Comparison of ENCODE assay signal across 8 cellular contexts in the genomic region with DNA sequence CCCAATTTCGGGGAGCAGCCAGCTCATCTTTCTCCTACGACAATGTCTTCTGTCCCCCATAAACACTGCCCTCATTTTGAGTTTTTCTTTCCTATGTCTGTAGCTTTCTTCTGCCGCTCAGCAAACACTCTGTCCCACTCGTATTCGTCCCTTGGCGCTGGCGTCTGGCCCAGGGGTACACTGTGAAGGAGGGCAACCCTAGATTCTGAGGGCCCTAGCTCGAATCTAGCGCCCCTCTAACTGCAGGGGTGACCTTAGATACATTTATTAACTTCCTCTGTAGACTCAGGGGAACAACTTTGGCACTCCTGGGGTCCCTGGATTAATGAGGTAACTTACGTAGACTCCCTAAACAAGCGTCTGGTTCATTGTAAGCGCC. TPM values are rescaled to one million over a fixed set of nuclear protein-coding genes. Genes with fewer than 3 reads are reported as not detected.
A peak's percentile ranks its signal among the peaks of the same experiment; 100 is the strongest.
DNase-seq lines count a peak whose midpoint lies in the region; ATAC-seq lines count a peak whose summit lies in the region.

No MANE protein-coding gene starts in this region.

- peak overlapping the region; percentile 95 for H3K4me3 Mint-ChIP-seq in activated CD8-positive, alpha-beta T cell treated with anti-CD3 and anti-CD28 coated beads, Interleukin-2, amount 10 ng/mL, durations not matched to agents 7 days and 5 days
- peak overlapping the region; percentile 98 to 99 for H3K4me3 Mint-ChIP-seq in stimulated activated naive B cell treated with anti-CD40 and anti-IgM and Interleukin-4, amounts not matched to agents 10 μg/mL and 1 μg/mL and 100 μg/mL, for 72 hours

- peaks cover 19% of the 10 kb centered on the region for H3K27me3 ChIP-seq in iPS-15b (ENCODE audit: control insufficient read depth, insufficient read depth, low read length)

- no peaks in the 10 kb centered on the region for H3K9me3 Mint-ChIP-seq in activated CD8-positive, alpha-beta T cell treated with anti-CD3 and anti-CD28 coated beads, Interleukin-2, amount 10 ng/mL, durations not matched to agents 7 days and 5 days (ENCODE audit: insufficient read depth)
- H3K9me3 Mint-ChIP-seq in stimulated activated naive B cell treated with anti-CD40 and anti-IgM and Interleukin-4, amounts not matched to agents 10 μg/mL and 1 μg/mL and 100 μg/mL, for 72 hours: no peaks in the 10 kb centered on the region

- DNase-seq in NCI-H1417 (lab: John Stamatoyannopoulos, UW): peak in 2 of 3 experiments; percentile 40 to 63
- no peak for DNase-seq in NCI-H1417 treated with DMSO at 0.1 percent for 48 hours (lab: John Stamatoyannopoulos, UW)
- no peak for DNase-seq in activated CD8-positive, alpha-beta T cell treated with anti-CD3 and anti-CD28 coated beads, Interleukin-2, amount 10 ng/mL, durations not matched to agents 7 days and 5 days
- DNase-seq in stimulated activated naive B cell treated with anti-CD40 and anti-IgM and Interleukin-4, amounts not matched to agents 10 μg/mL and 1 μg/mL and 100 μg/mL, for 72 hours: no peak
- DNase-seq in NCI-H345 treated with DMSO at 0.1 percent for 48 hours (lab: John Stamatoyannopoulos, UW; ENCODE audit: unreplicated experiment): no peak
- no peak for DNase-seq in OCI-M1 (lab: John Stamatoyannopoulos, UW)

- H3K4me1 Mint-ChIP-seq in activated CD8-positive, alpha-beta T cell treated with anti-CD3 and anti-CD28 coated beads, Interleukin-2, amount 10 ng/mL, durations not matched to agents 7 days and 5 days (ENCODE audit: low read depth): peaks cover 39% of the 10 kb centered on the region
- peaks cover 20 to 43% of the 10 kb centered on the region in 2 donors for H3K4me1 Mint-ChIP-seq in stimulated activated naive B cell treated with anti-CD40 and anti-IgM and Interleukin-4, amounts not matched to agents 10 μg/mL and 1 μg/mL and 100 μg/mL, for 72 hours

- H3K27ac Mint-ChIP-seq in activated CD8-positive, alpha-beta T cell treated with anti-CD3 and anti-CD28 coated beads, Interleukin-2, amount 10 ng/mL, durations not matched to agents 7 days and 5 days: peak overlapping the region; percentile 88
- H3K27ac Mint-ChIP-seq in stimulated activated naive B cell treated with anti-CD40 and anti-IgM and Interleukin-4, amounts not matched to agents 10 μg/mL and 1 μg/mL and 100 μg/mL, for 72 hours: peak overlapping the region; percentile 96

- H3K36me3 Mint-ChIP-seq in activated CD8-positive, alpha-beta T cell treated with anti-CD3 and anti-CD28 coated beads, Interleukin-2, amount 10 ng/mL, durations not matched to agents 7 days and 5 days (ENCODE audit: low read depth): peaks cover 6% of the 10 kb centered on the region
- H3K36me3 Mint-ChIP-seq in stimulated activated naive B cell treated with anti-CD40 and anti-IgM and Interleukin-4, amounts not matched to agents 10 μg/mL and 1 μg/mL and 100 μg/mL, for 72 hours: no peaks in the 10 kb centered on the region

- peaks cover 5% of the 10 kb centered on the region for H3K4me1 ChIP-seq in iPS-15b (ENCODE audit: control insufficient read depth, insufficient read depth, low read length)

- H3K9me3 ChIP-seq in iPS-15b (ENCODE audit: control insufficient read depth, insufficient read depth, low read length): no peaks in the 10 kb centered on the region

- POLR2A ChIA-PET in activated CD8-positive, alpha-beta T cell treated with anti-CD3 and anti-CD28 coated beads, Interleukin-2, amount 10 ng/mL, durations not matched to agents 7 days and 5 days (lab: Charles Lee): interaction anchor here (0.7 to 1.6 kb wide), 3 partner anchors 9 to 370 kb away, joined by 3 to 7 read pairs (median 4); a partner anchor contains a TSS

- peak overlapping the region; percentile 81 for H3K4me3 ChIP-seq in iPS-15b (ENCODE audit: low read depth, low read length)

- H3K27me3 Mint-ChIP-seq in activated CD8-positive, alpha-beta T cell treated with anti-CD3 and anti-CD28 coated beads, Interleukin-2, amount 10 ng/mL, durations not matched to agents 7 days and 5 days (ENCODE audit: low read depth): peaks cover 5% of the 10 kb centered on the region
- H3K27me3 Mint-ChIP-seq in stimulated activated naive B cell treated with anti-CD40 and anti-IgM and Interleukin-4, amounts not matched to agents 10 μg/mL and 1 μg/mL and 100 μg/mL, for 72 hours: no peaks in the 10 kb centered on the region

- peak overlapping the region; percentile 76 for H3K9ac ChIP-seq in iPS-15b (ENCODE audit: low read depth, low read length)

- ATAC-seq in activated CD8-positive, alpha-beta T cell treated with anti-CD3 and anti-CD28 coated beads, Interleukin-2, amount 10 ng/mL, durations not matched to agents 7 days and 5 days: no peak
- no peak for ATAC-seq in stimulated activated naive B cell treated with anti-CD40 and anti-IgM and Interleukin-4, amounts not matched to agents 10 μg/mL and 1 μg/mL and 100 μg/mL, for 72 hours (replicated peaks)
- no peak for ATAC-seq in HG02870 (IDR thresholded peaks at IDR 0.05; ENCODE audit: unreplicated experiment)

- CTCF ChIA-PET in activated CD8-positive, alpha-beta T cell treated with anti-CD3 and anti-CD28 coated beads, Interleukin-2, amount 10 ng/mL, durations not matched to agents 7 days and 5 days (lab: Charles Lee): interaction anchor here (0.6 to 2.8 kb wide), 68 partner anchors 8 to 247 kb away, joined by 3 to 94 read pairs (median 6); no protein-coding TSS in a partner anchor

- no peaks in the 10 kb centered on the region for H3K36me3 ChIP-seq in iPS-15b (ENCODE audit: control insufficient read depth, insufficient read depth, low read length)

RNA-seq across cellular contexts. Expression of a gene that starts 0.7 kb away (rescaled TPM):
- total RNA-seq in activated CD8-positive, alpha-beta T cell treated with anti-CD3 and anti-CD28 coated beads, Interleukin-2, amount 10 ng/mL, durations not matched to agents 7 days and 5 days: 10 to 100 TPM; 15.3 to 18.0 TPM

Comparison
In these comparisons a context has a peak if more than half of its experiments do, and no peak if none do; other contexts are left out.
1. DNase-seq: peak in NCI-H1417 (2 of 3); none in NCI-H1417 treated with DMSO at 0.1 percent for 48 hours (single experiment), activated CD8-positive, alpha-beta T cell treated with anti-CD3 and anti-CD28 coated beads, Interleukin-2, amount 10 ng/mL, durations not matched to agents 7 days and 5 days (single experiment), stimulated activated naive B cell treated with anti-CD40 and anti-IgM and Interleukin-4, amounts not matched to agents 10 μg/mL and 1 μg/mL and 100 μg/mL, for 72 hours (single experiment), NCI-H345 treated with DMSO at 0.1 percent for 48 hours (single experiment) and OCI-M1 (single experiment).